In the genomic region with DNA sequence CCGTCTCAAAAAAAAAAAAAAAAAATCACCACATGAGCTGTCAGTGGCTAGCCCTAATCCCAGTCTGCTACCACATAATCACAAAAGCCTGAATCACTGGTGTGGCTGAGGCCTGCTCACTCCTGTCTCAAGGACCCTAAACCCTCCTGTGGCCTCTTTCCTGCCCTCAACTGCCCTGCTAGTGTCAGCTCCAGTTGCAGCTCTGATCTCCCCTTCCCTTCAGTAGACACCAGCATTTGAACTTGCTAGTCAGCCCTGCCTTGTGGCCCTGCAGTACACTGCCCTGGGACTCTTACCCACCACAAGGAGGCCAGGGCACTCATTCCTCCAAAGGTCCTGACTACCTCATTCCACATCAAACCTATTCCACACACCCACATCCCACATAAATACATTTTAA, we compare ENCODE assay signal across 13 cellular contexts. TPM values are rescaled to one million over a fixed set of nuclear protein-coding genes. Genes with fewer than 3 reads are reported as not detected.
DNase-seq lines count a peak whose midpoint lies in the region; ATAC-seq lines count a peak whose summit lies in the region.
"Had no signal": no experiment of that assay in that cellular context is flagged by ENCODE, and none has a peak within 500 bp of the region (broad histone marks: within the 10 kb centered on the region; RNA-seq: fewer than 3 reads in every experiment).

No MANE protein-coding gene starts in this region.

- H3K27me3 Mint-ChIP-seq in activated naive CD8-positive, alpha-beta T cell treated with anti-CD3 and anti-CD28 coated beads, Interleukin-2, amount 10 ng/mL, durations not matched to agents 7 days and 5 days, result no peaks in the 10 kb centered on the region
- peaks cover 10% of the 10 kb centered on the region for H3K27me3 Mint-ChIP-seq in activated naive CD8-positive, alpha-beta T cell treated with anti-CD3 and anti-CD28 coated beads for 36 hours
- peaks cover 7% of the 10 kb centered on the region for H3K27me3 Mint-ChIP-seq in activated T-helper 17 cell treated with anti-CD3 and anti-CD28 coated beads, Interleukin-2, amount 50 U/mL, for 72 hours
- no peaks in the 10 kb centered on the region for H3K27me3 Mint-ChIP-seq in T-helper 17 cell

- peak overlapping the region; percentile 15 for H3K27ac Mint-ChIP-seq in activated naive CD8-positive, alpha-beta T cell treated with anti-CD3 and anti-CD28 coated beads, Interleukin-2, amount 10 ng/mL, durations not matched to agents 7 days and 5 days
- no peak overlapping the region for H3K27ac Mint-ChIP-seq in activated naive CD8-positive, alpha-beta T cell treated with anti-CD3 and anti-CD28 coated beads for 36 hours
- H3K27ac Mint-ChIP-seq in activated T-helper 17 cell treated with anti-CD3 and anti-CD28 coated beads, Interleukin-2, amount 50 U/mL, for 72 hours, result peak overlapping the region; percentile 7
- H3K27ac Mint-ChIP-seq in T-helper 17 cell, result no peak overlapping the region

- no peak for ATAC-seq in activated naive CD8-positive, alpha-beta T cell treated with anti-CD3 and anti-CD28 coated beads, Interleukin-2, amount 10 ng/mL, durations not matched to agents 7 days and 5 days (ENCODE audit: low read depth)
- ATAC-seq in activated T-helper 17 cell treated with anti-CD3 and anti-CD28 coated beads, Interleukin-2, amount 50 U/mL, for 72 hours (replicated peaks), result peak; percentile 45
- ATAC-seq in T-helper 17 cell, result no peak

- DNase-seq in activated naive CD8-positive, alpha-beta T cell treated with anti-CD3 and anti-CD28 coated beads, Interleukin-2, amount 10 ng/mL, durations not matched to agents 7 days and 5 days, result no peak
- DNase-seq in activated naive CD8-positive, alpha-beta T cell treated with anti-CD3 and anti-CD28 coated beads for 36 hours, result no peak
- DNase-seq in iris pigment epithelial cell (ENCODE audit: low read depth), result peak; percentile 83
- no peak for DNase-seq in NCI-H2081 treated with DMSO at 0.1 percent for 48 hours (lab: John Stamatoyannopoulos, UW)
- DNase-seq in CD1c-positive myeloid dendritic cell (ENCODE audit: extremely low spot score), result no peak
- DNase-seq in Kasumi-1 (lab: John Stamatoyannopoulos, UW), result no peak
- DNase-seq in T-helper 17 cell, result no peak
- DNase-seq: ACHN; activated CD8-positive, alpha-beta memory T cell treated with anti-CD3 and anti-CD28 coated beads, Interleukin-2, amount 50 U/mL, for 4 hours; DMS153; NCI-H1930 had no signal

- H3K9me3 ChIP-seq in T-helper 17 cell (ENCODE audit: control insufficient read depth, low read length, poor library complexity, severe bottlenecking), result peaks cover 2% of the 10 kb centered on the region
- H3K9me3 ChIP-seq: pancreas had no signal

- POLR2A ChIA-PET in activated naive CD8-positive, alpha-beta T cell treated with anti-CD3 and anti-CD28 coated beads, Interleukin-2, amount 10 ng/mL, durations not matched to agents 7 days and 5 days (lab: Charles Lee), result interaction anchor here (0.7 kb wide), 1 partner anchor 25 kb away, joined by 3 read pairs; no protein-coding TSS in a partner anchor

- H3K9me3 Mint-ChIP-seq in activated naive CD8-positive, alpha-beta T cell treated with anti-CD3 and anti-CD28 coated beads, Interleukin-2, amount 10 ng/mL, durations not matched to agents 7 days and 5 days, result peaks cover 4% of the 10 kb centered on the region
- no peaks in the 10 kb centered on the region for H3K9me3 Mint-ChIP-seq in activated naive CD8-positive, alpha-beta T cell treated with anti-CD3 and anti-CD28 coated beads for 36 hours
- no peaks in the 10 kb centered on the region for H3K9me3 Mint-ChIP-seq in activated T-helper 17 cell treated with anti-CD3 and anti-CD28 coated beads, Interleukin-2, amount 50 U/mL, for 72 hours

- no peaks in the 10 kb centered on the region for H3K36me3 Mint-ChIP-seq in activated naive CD8-positive, alpha-beta T cell treated with anti-CD3 and anti-CD28 coated beads, Interleukin-2, amount 10 ng/mL, durations not matched to agents 7 days and 5 days
- no peaks in the 10 kb centered on the region for H3K36me3 Mint-ChIP-seq in activated naive CD8-positive, alpha-beta T cell treated with anti-CD3 and anti-CD28 coated beads for 36 hours
- H3K36me3 Mint-ChIP-seq in activated T-helper 17 cell treated with anti-CD3 and anti-CD28 coated beads, Interleukin-2, amount 50 U/mL, for 72 hours (ENCODE audit: low read depth), result no peaks in the 10 kb centered on the region
- H3K36me3 Mint-ChIP-seq in T-helper 17 cell (ENCODE audit: low read depth), result no peaks in the 10 kb centered on the region

- peaks cover 5% of the 10 kb centered on the region for H3K4me1 Mint-ChIP-seq in activated naive CD8-positive, alpha-beta T cell treated with anti-CD3 and anti-CD28 coated beads, Interleukin-2, amount 10 ng/mL, durations not matched to agents 7 days and 5 days
- H3K4me1 Mint-ChIP-seq in activated naive CD8-positive, alpha-beta T cell treated with anti-CD3 and anti-CD28 coated beads for 36 hours, result peaks cover 4% of the 10 kb centered on the region
- H3K4me1 Mint-ChIP-seq in activated T-helper 17 cell treated with anti-CD3 and anti-CD28 coated beads, Interleukin-2, amount 50 U/mL, for 72 hours, result peaks cover 5% of the 10 kb centered on the region
- peaks cover under 1% of the 10 kb centered on the region for H3K4me1 Mint-ChIP-seq in T-helper 17 cell

- no peak overlapping the region for H3K4me3 Mint-ChIP-seq in activated naive CD8-positive, alpha-beta T cell treated with anti-CD3 and anti-CD28 coated beads, Interleukin-2, amount 10 ng/mL, durations not matched to agents 7 days and 5 days
- no peak overlapping the region for H3K4me3 Mint-ChIP-seq in activated naive CD8-positive, alpha-beta T cell treated with anti-CD3 and anti-CD28 coated beads for 36 hours
- no peak overlapping the region for H3K4me3 Mint-ChIP-seq in activated T-helper 17 cell treated with anti-CD3 and anti-CD28 coated beads, Interleukin-2, amount 50 U/mL, for 72 hours
- H3K4me3 Mint-ChIP-seq in T-helper 17 cell, result no peak overlapping the region

RNA-seq across cellular contexts. Expression of gene P4HA2, which starts 9.5 kb away (rescaled TPM):
- total RNA-seq in activated naive CD8-positive, alpha-beta T cell treated with anti-CD3 and anti-CD28 coated beads, Interleukin-2, amount 10 ng/mL, durations not matched to agents 7 days and 5 days, result 10 to 100 TPM; 10.1 to 10.7 TPM
- 1 to 10 TPM; 8.1 to 8.7 TPM for total RNA-seq in activated naive CD8-positive, alpha-beta T cell treated with anti-CD3 and anti-CD28 coated beads for 36 hours
- 10 to 100 TPM in 1 of 2 donors, 1 to 10 TPM in 1; 8.4 to 22.9 TPM for total RNA-seq in activated T-helper 17 cell treated with anti-CD3 and anti-CD28 coated beads, Interleukin-2, amount 50 U/mL, for 72 hours
- under 1 TPM in 1 of 2 donors, not detected in 1; 0.50 TPM for total RNA-seq in T-helper 17 cell

RNA-seq across cellular contexts. Expression of gene PDLIM4, which starts 20.4 kb away (rescaled TPM):
- under 1 TPM in 1 of 2 experiments, not detected in 1; 0.64 TPM for total RNA-seq in activated naive CD8-positive, alpha-beta T cell treated with anti-CD3 and anti-CD28 coated beads, Interleukin-2, amount 10 ng/mL, durations not matched to agents 7 days and 5 days
- total RNA-seq in activated naive CD8-positive, alpha-beta T cell treated with anti-CD3 and anti-CD28 coated beads for 36 hours, result under 1 TPM in 1 of 2 experiments, not detected in 1; 0.31 TPM
- not detected for total RNA-seq in activated T-helper 17 cell treated with anti-CD3 and anti-CD28 coated beads, Interleukin-2, amount 50 U/mL, for 72 hours
- not detected for total RNA-seq in T-helper 17 cell

RNA-seq across cellular contexts. Expression of gene SLC22A4, which starts 57.1 kb away (rescaled TPM):
- total RNA-seq in activated naive CD8-positive, alpha-beta T cell treated with anti-CD3 and anti-CD28 coated beads, Interleukin-2, amount 10 ng/mL, durations not matched to agents 7 days and 5 days, result under 1 TPM in 1 of 2 experiments, not detected in 1; 0.14 TPM
- total RNA-seq in activated naive CD8-positive, alpha-beta T cell treated with anti-CD3 and anti-CD28 coated beads for 36 hours, result 1 to 10 TPM in 1 of 2 experiments, under 1 TPM in 1; 0.95 to 1.3 TPM
- under 1 TPM; 0.58 to 0.93 TPM for total RNA-seq in activated T-helper 17 cell treated with anti-CD3 and anti-CD28 coated beads, Interleukin-2, amount 50 U/mL, for 72 hours
- under 1 TPM in 1 of 2 donors, not detected in 1; 0.70 TPM for total RNA-seq in T-helper 17 cell

Comparison
In these comparisons a context has a peak if more than half of its experiments do, and no peak if none do; other contexts are left out.
1. H3K27ac Mint-ChIP-seq: peak in activated naive CD8-positive, alpha-beta T cell treated with anti-CD3 and anti-CD28 coated beads, Interleukin-2, amount 10 ng/mL, durations not matched to agents 7 days and 5 days (single experiment) and activated T-helper 17 cell treated with anti-CD3 and anti-CD28 coated beads, Interleukin-2, amount 50 U/mL, for 72 hours (single experiment); none in activated naive CD8-positive, alpha-beta T cell treated with anti-CD3 and anti-CD28 coated beads for 36 hours (single experiment) and T-helper 17 cell (single experiment).
2. RNA of gene P4HA2, which starts 9.5 kb away (total RNA-seq): 8.4 to 22.9 TPM in activated T-helper 17 cell treated with anti-CD3 and anti-CD28 coated beads, Interleukin-2, amount 50 U/mL, for 72 hours, 10.1 to 10.7 TPM in activated naive CD8-positive, alpha-beta T cell treated with anti-CD3 and anti-CD28 coated beads, Interleukin-2, amount 10 ng/mL, durations not matched to agents 7 days and 5 days and 8.1 to 8.7 TPM in activated naive CD8-positive, alpha-beta T cell treated with anti-CD3 and anti-CD28 coated beads for 36 hours; 0.50 TPM in T-helper 17 cell; every median in the first group is over 4 times any median in the second.